In the genomic region with DNA sequence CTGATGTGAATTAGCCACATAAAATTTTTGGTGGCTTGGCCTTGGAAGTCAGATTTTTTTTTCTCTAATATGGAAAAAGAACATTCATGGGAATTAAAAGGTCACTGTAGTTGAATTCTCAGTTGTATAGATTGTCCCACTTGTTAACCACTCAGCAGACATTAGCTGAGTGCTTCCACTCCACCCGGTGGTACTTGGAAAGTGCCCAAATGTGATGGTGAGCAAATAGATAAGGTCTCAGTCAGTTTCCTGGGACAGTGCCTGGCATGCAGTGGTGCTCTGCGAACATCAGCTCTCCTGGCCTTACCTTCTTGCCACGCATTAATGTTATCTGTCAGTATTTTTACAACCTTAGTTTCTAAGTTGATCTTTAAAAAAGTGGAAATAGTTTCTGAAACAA, we compare ENCODE assay signal across 9 cellular contexts. TPM values are rescaled to one million over a fixed set of nuclear protein-coding genes. Genes with fewer than 3 reads are reported as not detected.
A peak's percentile ranks its signal among the peaks of the same experiment; 100 is the strongest.
DNase-seq lines count a peak whose midpoint lies in the region; ATAC-seq and TF ChIP-seq lines count a peak whose summit lies in the region.
"Had no signal": no experiment of that assay in that cellular context is flagged by ENCODE, and none has a peak within 500 bp of the region (broad histone marks: within the 10 kb centered on the region; RNA-seq: fewer than 3 reads in every experiment).

No MANE protein-coding gene starts in this region.

- no peak overlapping the region for H2BK5ac ChIP-seq in neuronal stem cell (ENCODE audit: low read length)

- H3K27ac ChIP-seq in duodenal mucosa (ENCODE audit: low read depth, low read length) (no peak overlapping the region), neuronal stem cell (replicated peaks; ENCODE audit: low read length) (no peak overlapping the region)
- H3K27ac ChIP-seq in naive thymus-derived CD4-positive, alpha-beta T cell (ENCODE audit: low read depth, low read length) = peak overlapping the region; percentile 84

- peaks cover 40% of the 10 kb centered on the region for H3K4me1 Mint-ChIP-seq in Calu3 (ENCODE audit: low read depth, unreplicated experiment)
- peaks cover 50 to 77% (median 59%) of the 10 kb centered on the region in 7 donors for H3K4me1 Mint-ChIP-seq in naive thymus-derived CD4-positive, alpha-beta T cell

- BruUV-seq in Calu3 (replicated peaks; lab: Mats Ljungman, UMichigan) = no TSS peak

- no peak overlapping the region for H3K4me2 ChIP-seq in neuronal stem cell (ENCODE audit: insufficient read depth, low read length, poor library complexity, severe bottlenecking)

- no peak overlapping the region for H3K18ac ChIP-seq in neuronal stem cell (ENCODE audit: low read length)

- H3K23ac ChIP-seq in neuronal stem cell (ENCODE audit: low read depth, low read length, poor library complexity) = no peak overlapping the region

- peaks cover 8% of the 10 kb centered on the region for H3K79me1 ChIP-seq in neuronal stem cell (ENCODE audit: low read depth, low read length)

- H3K36me3 ChIP-seq in duodenal mucosa (ENCODE audit: control insufficient read depth in 1 of 2, insufficient read depth in 2 of 2, low read length in 2 of 2) (peaks cover 0 to 8% of the 10 kb centered on the region in 2 donors), neuronal stem cell (replicated peaks in 1 of 2; ENCODE audit: control insufficient read depth in 2 of 2, insufficient read depth in 2 of 2, low read length in 2 of 2) (peaks cover 2 to 36% of the 10 kb centered on the region in 2 donors)
- peaks cover 0 to 7% (median 0%) of the 10 kb centered on the region in 3 experiments for H3K36me3 ChIP-seq in naive thymus-derived CD4-positive, alpha-beta T cell (ENCODE audit: control insufficient read depth in 2 of 3, insufficient read depth in 3 of 3, low read length in 3 of 3)

- no peak for TF ChIP-seq CTCF in Calu3 (IDR thresholded peaks at IDR 0.05; ENCODE audit: unreplicated experiment)

- no peak overlapping the region for H2AFZ ChIP-seq in neuronal stem cell (ENCODE audit: low read length)

- no peak overlapping the region for H3K14ac ChIP-seq in neuronal stem cell (ENCODE audit: low read length)

- CTCF ChIA-PET in Calu3 (lab: Charles Lee) = interaction anchor here (0.6 kb wide), 1 partner anchor 73 kb away, joined by 4 read pairs; no protein-coding TSS in a partner anchor
- CTCF ChIA-PET in naive thymus-derived CD4-positive, alpha-beta T cell (lab: Charles Lee) = no interaction called here

- no peak for ATAC-seq in naive thymus-derived CD4-positive, alpha-beta T cell
- no peak for ATAC-seq in GM21381 (IDR thresholded peaks at IDR 0.05; ENCODE audit: unreplicated experiment)

- H4K91ac ChIP-seq in neuronal stem cell (ENCODE audit: low read depth, low read length, poor library complexity) = no peak overlapping the region

- no peaks in the 10 kb centered on the region for H3K27me3 ChIP-seq in duodenal mucosa (ENCODE audit: control insufficient read depth in 1 of 2, insufficient read depth in 2 of 2, low read length in 2 of 2)
- H3K27me3 ChIP-seq in naive thymus-derived CD4-positive, alpha-beta T cell (ENCODE audit: control insufficient read depth in 2 of 2, insufficient read depth in 2 of 2, low read length in 2 of 2) = no peaks in the 10 kb centered on the region
- no peaks in the 10 kb centered on the region for H3K27me3 ChIP-seq in neuronal stem cell (ENCODE audit: control insufficient read depth in 3 of 3, insufficient read depth in 3 of 3, low read depth in 1 of 3, low read length in 3 of 3)

- no peak overlapping the region for H3K4ac ChIP-seq in neuronal stem cell (ENCODE audit: low read length)

- no peaks in the 10 kb centered on the region for H3K9me3 Mint-ChIP-seq in Calu3 (ENCODE audit: low read depth, unreplicated experiment)
- no peaks in the 10 kb centered on the region for H3K9me3 Mint-ChIP-seq in naive thymus-derived CD4-positive, alpha-beta T cell
- H3K9me3 Mint-ChIP-seq: activated B cell treated with CpG ODN at 0.5 μM for 24 hours had no signal

- no peaks in the 10 kb centered on the region for H3K27me3 Mint-ChIP-seq in Calu3 (ENCODE audit: unreplicated experiment)
- no peaks in the 10 kb centered on the region for H3K27me3 Mint-ChIP-seq in naive thymus-derived CD4-positive, alpha-beta T cell
- H3K27me3 Mint-ChIP-seq: activated B cell treated with CpG ODN at 0.5 μM for 24 hours had no signal

- intact Hi-C loops in Calu3 (cut with micrococcal nuclease; ENCODE audit: unreplicated experiment) = loop anchor here (5.0 kb wide), 1 partner anchor 102 kb away; no protein-coding TSS in a partner anchor
- intact Hi-C loops in naive thymus-derived CD4-positive, alpha-beta T cell (cut with micrococcal nuclease) = loop anchor here (2.0 to 10.0 kb wide), 5 partner anchors 263 to 1975 kb away; a partner anchor contains a TSS

- peaks cover 14% of the 10 kb centered on the region for H3K36me3 Mint-ChIP-seq in Calu3 (ENCODE audit: insufficient read depth, unreplicated experiment)
- H3K36me3 Mint-ChIP-seq in naive thymus-derived CD4-positive, alpha-beta T cell = peaks cover 6 to 23% (median 21%) of the 10 kb centered on the region in 5 donors

- H3K9ac ChIP-seq in duodenal mucosa (ENCODE audit: low read depth in 1 of 2, low read length in 2 of 2) (peak overlapping the region; percentile 87 to 97), neuronal stem cell (ENCODE audit: low read depth, low read length, poor library complexity) (no peak overlapping the region)

- peak overlapping the region; percentile 42 for H3K27ac Mint-ChIP-seq in Calu3 (ENCODE audit: unreplicated experiment)
- peak overlapping the region in 2 of 9 donors; percentile 45 to 73 for H3K27ac Mint-ChIP-seq in naive thymus-derived CD4-positive, alpha-beta T cell
- H3K27ac Mint-ChIP-seq: activated B cell treated with CpG ODN at 0.5 μM for 24 hours had no signal

- POLR2A ChIA-PET in naive thymus-derived CD4-positive, alpha-beta T cell (lab: Charles Lee) = interaction anchor here (0.6 to 3.8 kb wide), 2 partner anchors 13 to 29 kb away, joined by 3 to 70 read pairs; a partner anchor contains a TSS

- H3K9me3 ChIP-seq in duodenal mucosa (ENCODE audit: control insufficient read depth in 1 of 2, low read length in 2 of 2) (no peaks in the 10 kb centered on the region), neuronal stem cell (replicated peaks in 1 of 2; ENCODE audit: control insufficient read depth in 2 of 2, insufficient read depth in 1 of 2, low read depth in 1 of 2, low read length in 2 of 2) (no peaks in the 10 kb centered on the region)
- no peaks in the 10 kb centered on the region for H3K9me3 ChIP-seq in naive thymus-derived CD4-positive, alpha-beta T cell (ENCODE audit: control insufficient read depth in 2 of 3, low read length in 3 of 3)

- no CpG with 5 or more reads among the region's 3 CpGs for WGBS in neuronal stem cell (ENCODE audit: extremely low coverage in 2 of 2, insufficient read length in 2 of 2, insufficient replicate concordance in 1 of 2), 2 donors

- no peak overlapping the region for H2BK12ac ChIP-seq in neuronal stem cell (ENCODE audit: low read length)

- peak overlapping the region; percentile 94 to 98 for H3K4me3 ChIP-seq in duodenal mucosa (ENCODE audit: low read depth in 1 of 2, low read length in 2 of 2)
- H3K4me3 ChIP-seq in naive thymus-derived CD4-positive, alpha-beta T cell (ENCODE audit: low read length) = peak overlapping the region; percentile 79
- peak overlapping the region in 1 of 2 donors; percentile 96 for H3K4me3 ChIP-seq in neuronal stem cell (ENCODE audit: low read length in 2 of 2)

- no peak overlapping the region for H2BK15ac ChIP-seq in neuronal stem cell (ENCODE audit: low read length)

- H4K8ac ChIP-seq in neuronal stem cell (ENCODE audit: low read depth, low read length) = no peak overlapping the region

- H2BK120ac ChIP-seq in neuronal stem cell (ENCODE audit: low read depth, low read length) = no peak overlapping the region

- H3K4me3 Mint-ChIP-seq in Calu3 (ENCODE audit: low read depth, unreplicated experiment) = no peak overlapping the region
- H3K4me3 Mint-ChIP-seq in naive thymus-derived CD4-positive, alpha-beta T cell = peak overlapping the region in 1 of 10 donors; percentile 73
- H3K4me3 Mint-ChIP-seq: activated B cell treated with CpG ODN at 0.5 μM for 24 hours had no signal

- H2AK5ac ChIP-seq in neuronal stem cell (ENCODE audit: low read depth, low read length) = no peak overlapping the region

- DNase-seq in Calu3 (peak; percentile 14), NCI-H1092 treated with DMSO at 0.1 percent for 48 hours (lab: John Stamatoyannopoulos, UW) (peak; percentile 36), NOMO-1 (lab: John Stamatoyannopoulos, UW; ENCODE audit: unreplicated experiment in 2 of 2) (no peak), neuronal stem cell (ENCODE audit: low spot score) (no peak)
- no peak for DNase-seq in naive thymus-derived CD4-positive, alpha-beta T cell
- DNase-seq in NK-92 treated with Interleukin-12 subunit alpha and Interleukin-12 subunit beta, amount 100 ng/mL, for 24 hours (lab: John Stamatoyannopoulos, UW) = no peak
- DNase-seq: activated B cell treated with CpG ODN at 0.5 μM for 24 hours had no signal

- peaks cover 26 to 38% of the 10 kb centered on the region in 2 donors for H3K4me1 ChIP-seq in duodenal mucosa (ENCODE audit: control insufficient read depth in 1 of 2, insufficient read depth in 2 of 2, low read length in 2 of 2)
- peaks cover 25 to 35% of the 10 kb centered on the region in 2 donors for H3K4me1 ChIP-seq in naive thymus-derived CD4-positive, alpha-beta T cell (ENCODE audit: control insufficient read depth in 2 of 2, insufficient read depth in 2 of 2, low read length in 2 of 2)
- peaks cover 4 to 10% of the 10 kb centered on the region in 2 donors for H3K4me1 ChIP-seq in neuronal stem cell (ENCODE audit: control insufficient read depth in 2 of 2, insufficient read depth in 1 of 2, low read depth in 1 of 2, low read length in 2 of 2)

RNA-seq across cellular contexts. Expression of a gene that starts 1.4 kb away (rescaled TPM):
- total RNA-seq in Calu3 (2022) = 312 and 373 TPM in 2 replicates
- total RNA-seq in naive thymus-derived CD4-positive, alpha-beta T cell = 100 to 1,000 TPM; 113 to 290 (median 122) TPM
- polyA plus RNA-seq in naive thymus-derived CD4-positive, alpha-beta T cell = 100 to 1,000 TPM; 369 to 400 TPM
- polyA plus RNA-seq in neuronal stem cell (2013, experiment 1 of 2) = 354 TPM
- polyA plus RNA-seq in neuronal stem cell (2013, experiment 2 of 2) = 363 TPM

RNA-seq across cellular contexts. Expression of a gene that starts 1.6 kb away (rescaled TPM):
- total RNA-seq in Calu3 (2022) = 15.0 and 16.2 TPM in 2 replicates
- 10 to 100 TPM in 3 of 5 experiments, 1 to 10 TPM in 2; 7.2 to 18.4 (median 14.3) TPM for total RNA-seq in naive thymus-derived CD4-positive, alpha-beta T cell
- polyA plus RNA-seq in naive thymus-derived CD4-positive, alpha-beta T cell = 1 to 10 TPM; 3.5 to 4.0 TPM
- polyA plus RNA-seq in neuronal stem cell (2013, experiment 1 of 2) = 18.2 TPM
- 18.0 TPM for polyA plus RNA-seq in neuronal stem cell (2013, experiment 2 of 2)

RNA-seq across cellular contexts. Expression of a gene that starts 28.9 kb away (rescaled TPM):
- 12.7 and 14.5 TPM in 2 replicates for total RNA-seq in Calu3 (2022)
- total RNA-seq in naive thymus-derived CD4-positive, alpha-beta T cell = 10 to 100 TPM; 15.3 to 23.9 (median 18.8) TPM
- polyA plus RNA-seq in naive thymus-derived CD4-positive, alpha-beta T cell = 10 to 100 TPM; 12.2 to 20.0 TPM
- polyA plus RNA-seq in neuronal stem cell (2013, experiment 1 of 2) = 12.7 TPM
- polyA plus RNA-seq in neuronal stem cell (2013, experiment 2 of 2) = 13.1 TPM

Comparison
In these comparisons a context has a peak if more than half of its experiments do, and no peak if none do; other contexts are left out.
1. DNase-seq: peak in Calu3 (single experiment) and NCI-H1092 treated with DMSO at 0.1 percent for 48 hours (single experiment); none in naive thymus-derived CD4-positive, alpha-beta T cell (0 of 9), NOMO-1 (0 of 2), neuronal stem cell (single experiment) and NK-92 treated with Interleukin-12 subunit alpha and Interleukin-12 subunit beta, amount 100 ng/mL, for 24 hours (single experiment).